1 cellular context compared by ENCODE assay signal in the genomic region with DNA sequence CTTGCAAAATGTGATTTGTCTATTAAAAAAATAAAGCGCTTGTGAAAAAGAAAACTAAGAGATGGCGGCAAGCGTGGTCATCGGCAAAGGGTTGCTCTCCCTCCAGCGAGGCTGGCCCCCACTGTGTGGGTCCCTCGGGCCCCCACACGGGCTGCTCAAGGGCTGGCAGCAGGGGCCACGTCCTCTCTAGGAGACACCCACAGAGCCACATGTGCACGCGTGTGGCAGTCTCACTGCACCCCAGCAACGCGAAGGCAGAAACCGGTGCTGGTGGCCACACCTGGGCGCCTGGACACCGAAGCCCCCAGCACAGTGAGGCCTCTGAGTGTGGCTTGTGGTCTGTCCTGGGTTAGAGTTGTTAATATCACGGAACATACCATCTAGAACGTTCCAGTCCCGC.
A peak's percentile ranks its signal among the peaks of the same experiment; 100 is the strongest.
TF ChIP-seq lines count a peak whose summit lies in the region.

No MANE protein-coding gene starts in this region.

TF ChIP-seq in K562, 482 proteins besides CTCF, POLR2A, EP300 and RAD21:
- TF ChIP-seq POLR2G (IDR thresholded peaks at IDR 0.05; ENCODE audit: low read depth, low read length) (0 out of 2 replicates have a peak, but pooled peaks have one; percentile 29), UBTF (IDR thresholded peaks at IDR 0.05; ENCODE audit: borderline replicate concordance in 1 of 2, low read depth in 2 of 2, low read length in 2 of 2) (no peak), RAD51 (IDR thresholded peaks at IDR 0.05; ENCODE audit: borderline replicate concordance, low read depth) (no peak)
